ENCODE assay signal across 1 cellular context in the genomic region with DNA sequence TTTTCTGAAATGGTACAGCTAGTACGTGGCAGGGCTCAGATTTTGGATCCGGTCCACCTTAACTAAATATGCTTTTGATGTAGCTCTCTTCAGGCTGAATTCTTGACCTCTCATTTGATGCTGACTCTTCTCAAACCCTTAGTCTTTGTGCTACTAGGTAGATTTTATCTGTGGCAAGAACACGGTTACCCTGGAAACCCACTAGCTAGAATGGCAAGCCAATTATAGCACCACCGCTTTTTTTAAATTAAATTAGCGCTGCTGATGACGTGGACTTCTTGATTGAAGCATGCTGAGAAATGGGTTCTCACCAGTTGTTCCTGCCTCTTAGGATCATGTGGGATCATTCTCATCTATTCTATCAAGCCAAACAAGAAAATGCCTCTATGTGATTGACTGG.
TF ChIP-seq lines count a peak whose summit lies in the region.

No MANE protein-coding gene starts in this region.

TF ChIP-seq in SK-N-SH, 30 proteins besides CTCF, POLR2A, EP300 and RAD21 (continued from another document):
- TF ChIP-seq EZH2phosphoT487 (IDR thresholded peaks at IDR 0.05; ENCODE audit: borderline replicate concordance, low read depth) (no peak), TCF12 (IDR thresholded peaks at IDR 0.05) (no peak), SIN3A (IDR thresholded peaks at IDR 0.05; ENCODE audit: borderline replicate concordance, low read depth, low read length) (no peak), JUND (IDR thresholded peaks at IDR 0.05) (no peak), FOXJ3 (CRISPR knock-in tag; IDR thresholded peaks at IDR 0.05) (no peak), RXRA (IDR thresholded peaks at IDR 0.05; ENCODE audit: borderline replicate concordance, low read depth) (no peak), TEAD4 (IDR thresholded peaks at IDR 0.05; ENCODE audit: borderline replicate concordance, insufficient read depth) (no peak)
TF ChIP-seq in SK-N-SH: peak in this region for 0.
